In genomic region chr19:35468637-35469036, GRCh38 we compare ENCODE assay signal across 8 cellular contexts. TPM values are rescaled to one million over a fixed set of nuclear protein-coding genes. Genes with fewer than 3 reads are reported as not detected.
DNase-seq lines count a peak whose midpoint lies in the region; ATAC-seq lines count a peak whose summit lies in the region.

No MANE protein-coding gene starts in this region.

- peak; percentile 65 for ATAC-seq in HG03045 (IDR thresholded peaks at IDR 0.05; ENCODE audit: unreplicated experiment)
- peak; percentile 89 for ATAC-seq in left ventricle myocardium superior
- no peak for ATAC-seq in GM21717 (IDR thresholded peaks at IDR 0.05; ENCODE audit: unreplicated experiment)

- intact Hi-C loops in left ventricle myocardium superior (cut with micrococcal nuclease), result loop anchor here (2.0 kb wide), 1 partner anchor 116 kb away; no protein-coding TSS in a partner anchor

- peak; percentile 33 for DNase-seq in activated CD4-positive, CD25-positive, alpha-beta regulatory T cell treated with anti-CD3 and anti-CD28 coated beads, Interleukin-2, amount 50 U/mL, for 16 hours (ENCODE audit: low read depth, low spot score)
- DNase-seq in activated CD4-positive, CD25-positive, alpha-beta regulatory T cell treated with anti-CD3 and anti-CD28 coated beads, Interleukin-2, amount 50 U/mL, for 72 hours, result no peak
- DNase-seq in OCI-M1 (lab: John Stamatoyannopoulos, UW) (peak; percentile 70), left ventricle myocardium superior (peak; percentile 37)
- DNase-seq in activated T-helper 9 cell treated with anti-CD3 and anti-CD28 coated beads, Interleukin-2, amount 50 U/mL, for 16 hours (ENCODE audit: low read depth), result peak; percentile 39
- DNase-seq in stimulated activated CD4-positive, alpha-beta T cell treated with anti-CD3 and anti-CD28 coated beads, Interleukin-15, amount 100 ng/mL, for 1 hour (ENCODE audit: low read depth in 1 of 2, low spot score in 1 of 2), result peak; percentile 42 to 43

RNA-seq across cellular contexts. Expression of gene FFAR2, which starts 20.6 kb away (rescaled TPM):
- total RNA-seq in left ventricle myocardium superior, result 0.27 TPM

RNA-seq across cellular contexts. Expression of gene KRTDAP, which starts 21.6 kb away (rescaled TPM):
- total RNA-seq in left ventricle myocardium superior, result not detected

RNA-seq across cellular contexts. Expression of gene DMKN, which starts 44.8 kb away (rescaled TPM):
- 16.1 TPM for total RNA-seq in left ventricle myocardium superior

RNA-seq across cellular contexts. Expression of gene SBSN, which starts 59.5 kb away (rescaled TPM):
- not detected for total RNA-seq in left ventricle myocardium superior
